Comparison of ENCODE assay signal across 23 cellular contexts in the genomic region with DNA sequence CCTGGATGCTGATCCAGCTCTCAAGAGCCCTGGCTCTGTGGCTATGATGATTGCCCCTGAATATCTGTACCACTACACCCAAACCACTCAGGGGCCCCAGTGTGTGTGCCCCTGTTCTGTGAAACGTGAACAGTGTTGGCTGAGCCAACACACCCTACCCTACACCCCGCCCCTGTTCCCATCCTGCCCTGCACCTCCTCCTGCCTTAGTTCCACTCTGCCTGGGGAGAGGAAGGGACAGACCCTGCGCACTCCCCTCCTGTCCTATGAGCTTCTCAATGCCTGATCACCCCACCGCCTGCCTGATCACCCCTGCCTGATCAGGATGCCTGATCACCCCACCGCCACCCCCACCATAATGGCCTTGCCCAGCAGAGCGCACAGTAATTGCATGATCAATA.
"Had no signal": no experiment of that assay in that cellular context is flagged by ENCODE, and none has a peak within 500 bp of the region (broad histone marks: within the 10 kb centered on the region; RNA-seq: fewer than 3 reads in every experiment).

No MANE protein-coding gene starts in this region.

- DNase-seq: activated CD4-positive, alpha-beta T cell treated with anti-CD3 and anti-CD28 coated beads, Interleukin-2, amount 10 ng/mL, durations not matched to agents 7 days and 5 days; activated CD4-positive, CD25-positive, alpha-beta regulatory T cell treated with anti-CD3 and anti-CD28 coated beads, Interleukin-2, amount 50 U/mL, for 72 hours; activated CD8-positive, alpha-beta T cell treated with anti-CD3 and anti-CD28 coated beads, Interleukin-2, amount 10 ng/mL, durations not matched to agents 7 days and 5 days; activated gamma-delta T cell treated with Interleukin-2 at 50 U/mL for 16 hours; anterior cingulate cortex; brain microvascular endothelial cell; caudate nucleus; effector CD4-positive, alpha-beta T cell; left colon; lower lobe of right lung; naive thymus-derived CD4-positive, alpha-beta T cell; pancreas; psoas muscle; small intestine; stimulated activated CD4-positive, alpha-beta T cell treated with anti-CD3 and anti-CD28 coated beads, Interleukin-2, amount 100 ng/mL, for 24 hours; WERI-Rb-1 had no signal

- H3K27ac ChIP-seq: brain microvascular endothelial cell, heart left ventricle, lower lobe of right lung, neutrophil, pancreas, psoas muscle, WERI-Rb-1 had no signal

- H3K4me3 ChIP-seq: heart left ventricle, lower lobe of right lung, pancreas, psoas muscle had no signal

- H3K36me3 ChIP-seq: brain microvascular endothelial cell, heart left ventricle, lower lobe of right lung, neutrophil, pancreas, WERI-Rb-1 had no signal

- H3K9me3 ChIP-seq: heart left ventricle, lower lobe of right lung, neutrophil, pancreas, psoas muscle had no signal

- H3K4me1 ChIP-seq: pancreas, psoas muscle had no signal

- ATAC-seq: activated CD8-positive, alpha-beta T cell treated with anti-CD3 and anti-CD28 coated beads, Interleukin-2, amount 10 ng/mL, durations not matched to agents 7 days and 5 days; heart left ventricle; left colon; lower lobe of right lung; naive thymus-derived CD4-positive, alpha-beta T cell; pancreas; psoas muscle; right cardiac atrium; stimulated activated memory B cell treated with anti-CD40 and anti-IgM and Interleukin-4, amounts not matched to agents 10 μg/mL and 1 μg/mL and 100 μg/mL, for 72 hours had no signal

- H3K27me3 ChIP-seq: brain microvascular endothelial cell, heart left ventricle, neutrophil, pancreas had no signal

- FAIRE-seq: endometrium, keratinocyte, pancreas, small intestine, TTC549 had no signal
